In the genomic region with DNA sequence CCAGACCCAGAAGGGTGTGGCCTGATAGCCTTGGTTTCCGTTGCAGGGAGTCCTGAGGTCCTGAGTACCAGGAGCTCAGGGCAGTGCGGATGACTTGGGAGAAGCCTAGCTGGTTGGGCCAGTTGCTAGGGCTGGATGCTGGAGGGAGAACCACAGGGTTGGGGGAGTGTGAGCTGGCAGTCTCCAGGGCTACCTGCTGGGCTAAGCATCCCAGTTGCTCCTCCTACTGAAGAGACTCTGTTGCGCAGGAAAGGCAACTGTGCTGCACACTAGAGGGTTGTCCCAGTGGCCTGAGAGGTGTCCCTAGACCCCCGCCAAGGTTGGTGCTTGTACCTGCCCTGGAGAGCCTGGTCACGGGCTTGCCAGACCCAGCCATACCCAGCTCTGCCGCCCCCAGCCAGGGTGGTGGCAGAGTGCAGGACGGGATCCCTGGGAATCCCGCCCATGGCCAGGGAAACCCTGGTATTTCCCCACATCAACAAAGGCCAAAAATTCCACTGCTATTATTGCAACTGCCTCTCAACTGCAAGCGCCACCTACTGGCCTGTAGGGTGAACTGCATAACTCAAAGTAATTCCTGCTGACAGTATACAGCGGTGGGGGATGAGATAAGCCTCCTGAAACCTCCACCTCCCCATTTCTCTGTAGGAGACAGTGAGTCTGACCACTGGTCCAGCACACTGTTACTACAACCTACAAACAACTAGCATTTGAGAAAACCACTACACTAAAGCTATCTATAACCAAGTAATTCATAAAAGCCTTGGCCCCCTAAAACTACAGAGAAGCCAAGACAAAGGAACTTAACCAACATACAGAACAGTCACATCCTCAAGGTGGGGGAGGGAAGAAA, we compare ENCODE assay signal across 1 cellular context.
A peak's percentile ranks its signal among the peaks of the same experiment; 100 is the strongest.
TF ChIP-seq lines count a peak whose summit lies in the region.

No MANE protein-coding gene starts in this region.

TF ChIP-seq in H1, 55 proteins besides CTCF, POLR2A, EP300 and RAD21 (continued from another document):
- TF ChIP-seq ZNF274 (IDR thresholded peaks at IDR 0.05; ENCODE audit: borderline replicate concordance, extremely low read depth, low read length) (no peak), TCF12 (IDR thresholded peaks at IDR 0.05; ENCODE audit: low read depth, low read length) (no peak), JUND (IDR thresholded peaks at IDR 0.05; ENCODE audit: low read length) (peak; percentile 19; the same call in 1 of the 2 replicates), CTBP2 (IDR thresholded peaks at IDR 0.05; ENCODE audit: borderline replicate concordance, insufficient read depth, insufficient read length, low read length) (no peak), ASH2L (IDR thresholded peaks at IDR 0.05; ENCODE audit: low read length) (peak; percentile 44), CEBPB (IDR thresholded peaks at IDR 0.05; ENCODE audit: low read depth, low read length) (0 out of 2 replicates have a peak, but pooled peaks have one; percentile 27), EZH2 (IDR thresholded peaks at IDR 0.05; ENCODE audit: low read depth, low read length, severe bottlenecking) (no peak), RXRA (IDR thresholded peaks at IDR 0.05; ENCODE audit: insufficient read depth, low read depth, low read length) (no peak), POU5F1 (IDR thresholded peaks at IDR 0.05; ENCODE audit: low read depth, low read length) (no peak), KDM5A (IDR thresholded peaks at IDR 0.05; ENCODE audit: low read length) (no peak), YY1 (IDR thresholded peaks at IDR 0.05; ENCODE audit: low read depth, low read length) (0 out of 2 replicates have a peak, but pooled peaks have one; percentile 25), EGR1 (IDR thresholded peaks at IDR 0.05; ENCODE audit: borderline replicate concordance, low read depth, low read length) (no peak), NRF1 (IDR thresholded peaks at IDR 0.05; ENCODE audit: low read depth, low read length) (no peak), TEAD4 (IDR thresholded peaks at IDR 0.05; ENCODE audit: low read depth, low read length) (peak; percentile 92), SIN3A (conservative IDR thresholded peaks at IDR 0.05 in 1 of 2, IDR thresholded peaks at IDR 0.05 in 1 of 2; ENCODE audit: low read depth in 1 of 2, low read length in 2 of 2) (no peak), JUN (IDR thresholded peaks at IDR 0.05; ENCODE audit: low read depth, low read length) (no peak), CREB1 (IDR thresholded peaks at IDR 0.05) (no peak), TAF1 (IDR thresholded peaks at IDR 0.05; ENCODE audit: low read depth, low read length) (no peak), TBP (IDR thresholded peaks at IDR 0.05; ENCODE audit: low read depth, low read length) (no peak)
- TF ChIP-seq, protein P1, sequence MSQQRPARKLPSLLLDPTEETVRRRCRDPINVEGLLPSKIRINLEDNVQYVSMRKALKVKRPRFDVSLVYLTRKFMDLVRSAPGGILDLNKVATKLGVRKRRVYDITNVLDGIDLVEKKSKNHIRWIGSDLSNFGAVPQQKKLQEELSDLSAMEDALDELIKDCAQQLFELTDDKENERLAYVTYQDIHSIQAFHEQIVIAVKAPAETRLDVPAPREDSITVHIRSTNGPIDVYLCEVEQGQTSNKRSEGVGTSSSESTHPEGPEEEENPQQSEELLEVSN (IDR thresholded peaks at IDR 0.05) = no peak
